In the genomic region with DNA sequence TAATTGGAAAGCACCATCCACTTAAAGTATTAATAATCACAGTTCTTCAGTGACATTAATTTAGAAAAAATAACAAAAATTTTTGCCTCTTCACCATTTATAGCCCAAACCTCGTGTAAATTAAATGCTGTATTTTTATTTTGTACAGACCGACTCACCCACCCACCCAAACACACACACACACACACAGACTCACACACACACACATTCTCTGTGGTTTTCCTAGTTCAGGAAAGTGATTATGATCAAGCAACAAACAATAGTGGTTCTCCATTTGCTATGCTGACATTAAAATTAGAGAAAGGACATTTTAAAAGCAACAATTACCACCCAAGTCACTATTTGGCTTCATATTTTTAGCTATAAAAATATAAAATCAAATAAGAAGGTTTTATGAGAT, we compare ENCODE assay signal across 1 cellular context.
TF ChIP-seq lines count a peak whose summit lies in the region.

No MANE protein-coding gene starts in this region.

TF ChIP-seq in A549, 52 proteins besides CTCF, POLR2A, EP300 and RAD21 (continued from another document):
- TF ChIP-seq MAFK (IDR thresholded peaks at IDR 0.05; ENCODE audit: partially characterized antibody): no peak
- TF ChIP-seq ZFP36 (IDR thresholded peaks at IDR 0.05; ENCODE audit: borderline replicate concordance, partially characterized antibody): no peak
- no peak for TF ChIP-seq SREBF2 (IDR thresholded peaks at IDR 0.05)
- TF ChIP-seq POLR2AphosphoS2 (conservative IDR thresholded peaks at IDR 0.05; ENCODE audit: low read length): no peak
- TF ChIP-seq, protein P1, sequence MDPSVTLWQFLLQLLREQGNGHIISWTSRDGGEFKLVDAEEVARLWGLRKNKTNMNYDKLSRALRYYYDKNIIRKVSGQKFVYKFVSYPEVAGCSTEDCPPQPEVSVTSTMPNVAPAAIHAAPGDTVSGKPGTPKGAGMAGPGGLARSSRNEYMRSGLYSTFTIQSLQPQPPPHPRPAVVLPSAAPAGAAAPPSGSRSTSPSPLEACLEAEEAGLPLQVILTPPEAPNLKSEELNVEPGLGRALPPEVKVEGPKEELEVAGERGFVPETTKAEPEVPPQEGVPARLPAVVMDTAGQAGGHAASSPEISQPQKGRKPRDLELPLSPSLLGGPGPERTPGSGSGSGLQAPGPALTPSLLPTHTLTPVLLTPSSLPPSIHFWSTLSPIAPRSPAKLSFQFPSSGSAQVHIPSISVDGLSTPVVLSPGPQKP (IDR thresholded peaks at IDR 0.05; ENCODE audit: low read depth, low read length): no peak
- no peak for TF ChIP-seq RARB (CRISPR knock-in tag; IDR thresholded peaks at IDR 0.05)
